ENCODE assay signal across 1 cellular context in genomic region chr7:84638339-84638697, GRCh38.
TF ChIP-seq lines count a peak whose summit lies in the region.

No MANE protein-coding gene starts in this region.

TF ChIP-seq in SK-N-SH, 30 proteins besides CTCF, POLR2A, EP300 and RAD21 (continued from another document):
- TF ChIP-seq USF2 (IDR thresholded peaks at IDR 0.05; ENCODE audit: borderline replicate concordance, low read depth, low read length) (no peak), SMC3 (IDR thresholded peaks at IDR 0.05; ENCODE audit: low read depth, low read length) (no peak), GABPA (IDR thresholded peaks at IDR 0.05; ENCODE audit: low read depth) (no peak; the same call in 1 of the 2 replicates), ELF1 (IDR thresholded peaks at IDR 0.05) (0 out of 2 replicates have a peak, but pooled peaks have one; percentile 11)
